ENCODE assay signal across 13 cellular contexts in genomic region chr11:122709042-122709760, GRCh38. TPM values are rescaled to one million over a fixed set of nuclear protein-coding genes. Genes with fewer than 3 reads are reported as not detected.
A peak's percentile ranks its signal among the peaks of the same experiment; 100 is the strongest.
DNase-seq lines count a peak whose midpoint lies in the region; ATAC-seq and TF ChIP-seq lines count a peak whose summit lies in the region.
"Had no signal": no experiment of that assay in that cellular context is flagged by ENCODE, and none has a peak within 500 bp of the region (broad histone marks: within the 10 kb centered on the region; RNA-seq: fewer than 3 reads in every experiment).

No MANE protein-coding gene starts in this region.

- peaks cover 36% of the 10 kb centered on the region for H3K4me1 ChIP-seq in DND-41 (ENCODE audit: insufficient read depth, low read length)

- ATAC-seq in DND-41 (ENCODE audit: insufficient read depth, low read depth) (no peak), GM19351 (IDR thresholded peaks at IDR 0.05; ENCODE audit: unreplicated experiment) (no peak)

- H3K9me3 ChIP-seq in DND-41 (ENCODE audit: insufficient read depth, low read length, severe bottlenecking), result no peaks in the 10 kb centered on the region
- H3K9me3 ChIP-seq: sigmoid colon had no signal

- peaks cover 88% of the 10 kb centered on the region for H3K79me2 ChIP-seq in DND-41 (ENCODE audit: insufficient read depth, low read length)

- no peaks in the 10 kb centered on the region for H4K20me1 ChIP-seq in DND-41 (ENCODE audit: insufficient read depth, low read length)

- no peak overlapping the region for H3K4me2 ChIP-seq in DND-41 (ENCODE audit: insufficient read depth, low read length)

- H3K27ac ChIP-seq in DND-41 (ENCODE audit: low read length), result peak overlapping the region; percentile 1; the same call in 1 of the 2 replicates
- H3K27ac ChIP-seq: sigmoid colon had no signal

- TF ChIP-seq CTCF in DND-41 (IDR thresholded peaks at IDR 0.05; ENCODE audit: borderline replicate concordance, extremely low read depth, low read length, poor library complexity, severe bottlenecking), result no peak
- no peak for TF ChIP-seq CTCF in epithelial cell of proximal tubule (conservative IDR thresholded peaks at IDR 0.05; ENCODE audit: low read depth, low read length)

- no peak overlapping the region for H2AFZ ChIP-seq in DND-41 (ENCODE audit: low read depth, low read length)

- H3K27me3 ChIP-seq in DND-41 (ENCODE audit: insufficient read depth, low read length, poor library complexity), result no peaks in the 10 kb centered on the region
- H3K27me3 ChIP-seq: sigmoid colon had no signal

- no peak for DNase-seq in DND-41
- peak; percentile 76 for DNase-seq in RPMI7951 (ENCODE audit: low read depth)
- peak; percentile 55 for DNase-seq in epithelial cell of proximal tubule (ENCODE audit: low read depth)
- DNase-seq in renal cortical epithelial cell (ENCODE audit: low read depth), result peak; percentile 89
- no peak for DNase-seq in activated naive CD4-positive, alpha-beta T cell treated with Interleukin-2 at 50 U/mL for 16 hours
- no peak for DNase-seq in C1 segment of cervical spinal cord (lab: John Stamatoyannopoulos, UW)
- no peak for DNase-seq in NCI-H187 (lab: John Stamatoyannopoulos, UW)
- DNase-seq: activated CD4-positive, CD25-positive, alpha-beta regulatory T cell treated with anti-CD3 and anti-CD28 coated beads, Interleukin-2, amount 50 U/mL, for 72 hours; GOT3; NCI-H510A; Right ventricle myocardium superior; sigmoid colon had no signal

- peaks cover 24% of the 10 kb centered on the region for H3K36me3 ChIP-seq in DND-41 (ENCODE audit: insufficient read depth, low read length)
- H3K36me3 ChIP-seq: sigmoid colon had no signal

- H3K4me3 ChIP-seq in DND-41 (ENCODE audit: low read depth in 1 of 2, low read length in 2 of 2) (no peak overlapping the region), epithelial cell of proximal tubule (ENCODE audit: low read depth, low read length) (no peak overlapping the region)
- H3K4me3 ChIP-seq: sigmoid colon had no signal

- H3K9ac ChIP-seq in DND-41 (ENCODE audit: low read depth, low read length), result no peak overlapping the region

RNA-seq across cellular contexts. Expression of gene UBASH3B, which starts 53.7 kb away (rescaled TPM):
- 14.3 and 16.0 TPM in 2 replicates for total RNA-seq in RPMI7951 (2014; rRNA removed; shearing (Covaris generic))
- total RNA-seq in epithelial cell of proximal tubule (64.6 and 67.6 TPM in 2 replicates), renal cortical epithelial cell (12.5 and 50.5 TPM in 2 replicates)

Comparison
In these comparisons a context has a peak if more than half of its experiments do, and no peak if none do; other contexts are left out.
1. DNase-seq: peak in RPMI7951 (single experiment), epithelial cell of proximal tubule (single experiment) and renal cortical epithelial cell (single experiment); none in DND-41 (single experiment), activated naive CD4-positive, alpha-beta T cell treated with Interleukin-2 at 50 U/mL for 16 hours (single experiment), C1 segment of cervical spinal cord (0 of 14) and NCI-H187 (0 of 2).